In genomic region chr5:9667906-9668305, GRCh38 we compare ENCODE assay signal across 1 cellular context.
TF ChIP-seq lines count a peak whose summit lies in the region.

No MANE protein-coding gene starts in this region.

TF ChIP-seq in IMR-90, 13 proteins besides CTCF, POLR2A, EP300 and RAD21 (continued from another document):
- TF ChIP-seq MAZ (IDR thresholded peaks at IDR 0.05; ENCODE audit: borderline replicate concordance, low read depth, low read length) (no peak), ELK1 (IDR thresholded peaks at IDR 0.05; ENCODE audit: borderline replicate concordance, low read depth, low read length) (no peak), BHLHE40 (IDR thresholded peaks at IDR 0.05; ENCODE audit: low read depth, low read length) (no peak)
